2 cellular contexts compared by ENCODE assay signal in genomic region chr5:169736653-169737052, GRCh38.
TF ChIP-seq lines count a peak whose summit lies in the region.

No MANE protein-coding gene starts in this region.

TF ChIP-seq in A549, 52 proteins besides CTCF, POLR2A, EP300 and RAD21 (continued from another document):
- TF ChIP-seq FOSB (CRISPR knock-in tag; IDR thresholded peaks at IDR 0.05) (no peak), ZC3H11A (IDR thresholded peaks at IDR 0.05) (no peak), RNF2 (IDR thresholded peaks at IDR 0.05; ENCODE audit: borderline replicate concordance, low read depth) (no peak), HEYL (CRISPR knock-in tag; IDR thresholded peaks at IDR 0.05) (no peak), RCOR1 (IDR thresholded peaks at IDR 0.05; ENCODE audit: low read depth, low read length) (no peak), RARB (CRISPR knock-in tag; IDR thresholded peaks at IDR 0.05) (no peak), BHLHE40 (IDR thresholded peaks at IDR 0.05; ENCODE audit: low read depth, low read length) (no peak), ATOH8 (CRISPR knock-in tag; IDR thresholded peaks at IDR 0.05; ENCODE audit: low read depth) (no peak), EHMT2 (IDR thresholded peaks at IDR 0.05; ENCODE audit: low read depth) (no peak)

TF ChIP-seq in GM12878, 131 proteins besides CTCF, POLR2A, EP300 and RAD21 (continued from another document):
- no peak for TF ChIP-seq IRF4 (IDR thresholded peaks at IDR 0.05; ENCODE audit: low read depth, low read length)
- no peak for TF ChIP-seq SMC3 (IDR thresholded peaks at IDR 0.05; ENCODE audit: borderline replicate concordance, low read length)
- TF ChIP-seq ZBED1 (IDR thresholded peaks at IDR 0.05; ENCODE audit: borderline replicate concordance) = 0 out of 2 replicates have a peak, but pooled peaks have one; percentile 32
- no peak for TF ChIP-seq IRF3 (IDR thresholded peaks at IDR 0.05)
- no peak for TF ChIP-seq IKZF1 (conservative IDR thresholded peaks at IDR 0.05)
- TF ChIP-seq, protein P1, sequence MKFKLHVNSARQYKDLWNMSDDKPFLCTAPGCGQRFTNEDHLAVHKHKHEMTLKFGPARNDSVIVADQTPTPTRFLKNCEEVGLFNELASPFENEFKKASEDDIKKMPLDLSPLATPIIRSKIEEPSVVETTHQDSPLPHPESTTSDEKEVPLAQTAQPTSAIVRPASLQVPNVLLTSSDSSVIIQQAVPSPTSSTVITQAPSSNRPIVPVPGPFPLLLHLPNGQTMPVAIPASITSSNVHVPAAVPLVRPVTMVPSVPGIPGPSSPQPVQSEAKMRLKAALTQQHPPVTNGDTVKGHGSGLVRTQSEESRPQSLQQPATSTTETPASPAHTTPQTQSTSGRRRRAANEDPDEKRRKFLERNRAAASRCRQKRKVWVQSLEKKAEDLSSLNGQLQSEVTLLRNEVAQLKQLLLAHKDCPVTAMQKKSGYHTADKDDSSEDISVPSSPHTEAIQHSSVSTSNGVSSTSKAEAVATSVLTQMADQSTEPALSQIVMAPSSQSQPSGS (IDR thresholded peaks at IDR 0.05; ENCODE audit: low read length) = no peak
- TF ChIP-seq, protein P2, sequence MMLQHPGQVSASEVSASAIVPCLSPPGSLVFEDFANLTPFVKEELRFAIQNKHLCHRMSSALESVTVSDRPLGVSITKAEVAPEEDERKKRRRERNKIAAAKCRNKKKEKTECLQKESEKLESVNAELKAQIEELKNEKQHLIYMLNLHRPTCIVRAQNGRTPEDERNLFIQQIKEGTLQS (IDR thresholded peaks at IDR 0.05; ENCODE audit: borderline replicate concordance, extremely low read depth, low read depth, low read length) = no peak
- no peak for TF ChIP-seq LARP7 (IDR thresholded peaks at IDR 0.05)
